ENCODE assay signal across 1 cellular context in genomic region chr6:35094183-35094582, GRCh38.
TF ChIP-seq lines count a peak whose summit lies in the region.

No MANE protein-coding gene starts in this region.

TF ChIP-seq in liver, 16 proteins besides CTCF, POLR2A, EP300 and RAD21 (continued from another document):
- TF ChIP-seq REST (IDR thresholded peaks at IDR 0.05) = no peak
